Comparison of ENCODE assay signal across 9 cellular contexts in genomic region chr15:64571857-64572291, GRCh38.
DNase-seq lines count a peak whose midpoint lies in the region; ATAC-seq and TF ChIP-seq lines count a peak whose summit lies in the region.
"Had no signal": no experiment of that assay in that cellular context is flagged by ENCODE, and none has a peak within 500 bp of the region (broad histone marks: within the 10 kb centered on the region; RNA-seq: fewer than 3 reads in every experiment).

No MANE protein-coding gene starts in this region.

- CTCF ChIA-PET in Calu3 (lab: Charles Lee), result interaction anchor here (0.6 kb wide), 2 partner anchors 125 to 252 kb away, joined by 3 read pairs; no protein-coding TSS in a partner anchor

- no peak for TF ChIP-seq CTCF in Calu3 (IDR thresholded peaks at IDR 0.05; ENCODE audit: unreplicated experiment)
- no peak for TF ChIP-seq CTCF in nephron progenitor cell (IDR thresholded peaks at IDR 0.05)

- peak; percentile 18 for DNase-seq in Calu3
- peak; percentile 39 for DNase-seq in MV-4-11 (lab: John Stamatoyannopoulos, UW)
- DNase-seq in germinal center (ENCODE audit: low spot score), result peak; percentile 51
- no peak for DNase-seq in NCI-H1417 treated with DMSO at 0.1 percent for 48 hours (lab: John Stamatoyannopoulos, UW)
- DNase-seq in nephron progenitor cell, result no peak
- no peak for DNase-seq in NCI-H2029 (lab: John Stamatoyannopoulos, UW)
- no peak for DNase-seq in stimulated activated CD4-positive, alpha-beta T cell treated with anti-CD3 and anti-CD28 coated beads, Interleukin-2, amount 100 ng/mL, for 24 hours
- DNase-seq: left ventricle myocardium superior had no signal

- H3K4me1 Mint-ChIP-seq in Calu3 (ENCODE audit: low read depth, unreplicated experiment) (peaks cover 32% of the 10 kb centered on the region), nephron progenitor cell (peaks cover 48% of the 10 kb centered on the region)

- no peaks in the 10 kb centered on the region for H3K27me3 Mint-ChIP-seq in Calu3 (ENCODE audit: unreplicated experiment)
- H3K27me3 Mint-ChIP-seq in nephron progenitor cell (ENCODE audit: low read depth, poor library complexity), result no peaks in the 10 kb centered on the region

- H3K4me3 Mint-ChIP-seq in Calu3 (ENCODE audit: low read depth, unreplicated experiment) (no peak overlapping the region), nephron progenitor cell (no peak overlapping the region)

- intact Hi-C loops in Calu3 (cut with micrococcal nuclease; ENCODE audit: unreplicated experiment), result no loop called here

- H3K36me3 Mint-ChIP-seq in Calu3 (ENCODE audit: insufficient read depth, unreplicated experiment), result peaks cover 13% of the 10 kb centered on the region
- H3K36me3 Mint-ChIP-seq in nephron progenitor cell (ENCODE audit: low read depth), result peaks cover 66% of the 10 kb centered on the region

- no peaks in the 10 kb centered on the region for H3K9me3 Mint-ChIP-seq in Calu3 (ENCODE audit: low read depth, unreplicated experiment)
- peaks cover 4% of the 10 kb centered on the region for H3K9me3 Mint-ChIP-seq in nephron progenitor cell

- BruUV-seq in Calu3 (replicated peaks; lab: Mats Ljungman, UMichigan), result no TSS peak

- ATAC-seq in GM19455 (IDR thresholded peaks at IDR 0.05; ENCODE audit: unreplicated experiment), result peak; percentile 56
- ATAC-seq: left ventricle myocardium superior had no signal

- H3K27ac Mint-ChIP-seq in Calu3 (ENCODE audit: unreplicated experiment), result no peak overlapping the region
- no peak overlapping the region for H3K27ac Mint-ChIP-seq in nephron progenitor cell

Comparison
In these comparisons a context has a peak if more than half of its experiments do, and no peak if none do; other contexts are left out.
1. DNase-seq: peak in Calu3 (single experiment), MV-4-11 (single experiment) and germinal center (single experiment); none in NCI-H1417 treated with DMSO at 0.1 percent for 48 hours (single experiment), nephron progenitor cell (single experiment), NCI-H2029 (single experiment) and stimulated activated CD4-positive, alpha-beta T cell treated with anti-CD3 and anti-CD28 coated beads, Interleukin-2, amount 100 ng/mL, for 24 hours (0 of 2).